Comparison of ENCODE assay signal across 25 cellular contexts in genomic region chr3:36165509-36165908, GRCh38.
"Had no signal": no experiment of that assay in that cellular context is flagged by ENCODE, and none has a peak within 500 bp of the region (broad histone marks: within the 10 kb centered on the region; RNA-seq: fewer than 3 reads in every experiment).

No MANE protein-coding gene starts in this region.

- H3K4me3 ChIP-seq: dorsolateral prefrontal cortex, gastroesophageal sphincter, heart left ventricle, hepatocyte, lung, neural progenitor cell, prostate gland, skin epidermis, suprapubic skin, transverse colon, vagina had no signal

- FAIRE-seq: colon, kidney had no signal

- H3K27ac ChIP-seq: dorsolateral prefrontal cortex, gastroesophageal sphincter, heart left ventricle, hepatocyte, neural progenitor cell, prostate gland, skin epidermis, suprapubic skin, transverse colon, vagina had no signal

- DNase-seq: dorsolateral prefrontal cortex; effector CD4-positive, alpha-beta T cell; foreskin fibroblast; heart left ventricle; kidney; mesenchymal stem cell; naive thymus-derived CD4-positive, alpha-beta T cell; right cardiac atrium; stimulated activated CD4-positive, alpha-beta T cell treated with anti-CD3 and anti-CD28 coated beads, Interleukin-15, amount 100 ng/mL, for 24 hours; stimulated activated CD4-positive, alpha-beta T cell treated with anti-CD3 and anti-CD28 coated beads, Interleukin-4, amount 100 ng/mL, for 1 hour; stimulated activated CD8-positive, alpha-beta memory T cell treated with anti-CD3 and anti-CD28 coated beads, Interleukin-4, amount 100 ng/mL, for 48 hours; stimulated activated naive CD4-positive, alpha-beta T cell; stimulated activated naive CD8-positive, alpha-beta T cell treated with anti-CD3 and anti-CD28 coated beads, Interleukin-15, amount 100 ng/mL, for 72 hours; transverse colon had no signal

- ATAC-seq: esophagus mucosa; gastroesophageal sphincter; heart left ventricle; left lobe of liver; naive thymus-derived CD4-positive, alpha-beta T cell; right cardiac atrium; stimulated activated naive CD8-positive, alpha-beta T cell treated with anti-CD3 and anti-CD28 coated beads, Interleukin-15, amount 100 ng/mL, for 72 hours had no signal

- H3K36me3 ChIP-seq: gastroesophageal sphincter, heart left ventricle, neural progenitor cell, prostate gland, suprapubic skin, transverse colon, vagina had no signal

- H3K4me2 ChIP-seq: hepatocyte, neural progenitor cell had no signal

- H3K9me3 ChIP-seq: gastroesophageal sphincter, heart left ventricle, prostate gland, suprapubic skin, transverse colon, vagina had no signal

- H3K27me3 ChIP-seq: dorsolateral prefrontal cortex, gastroesophageal sphincter, heart left ventricle, hepatocyte, neural progenitor cell, suprapubic skin, transverse colon, vagina had no signal

- H2AFZ ChIP-seq: hepatocyte, neural progenitor cell had no signal

- H3K79me2 ChIP-seq: hepatocyte had no signal

- H3K4me1 ChIP-seq: gastroesophageal sphincter, neural progenitor cell, prostate gland, suprapubic skin, transverse colon, vagina had no signal

- H3K9ac ChIP-seq: neural progenitor cell had no signal
